In genomic region chr1:6686294-6686693, GRCh38 we compare ENCODE assay signal across 22 cellular contexts. TPM values are rescaled to one million over a fixed set of nuclear protein-coding genes. Genes with fewer than 3 reads are reported as not detected.
A peak's percentile ranks its signal among the peaks of the same experiment; 100 is the strongest.
DNase-seq lines count a peak whose midpoint lies in the region; ATAC-seq and TF ChIP-seq lines count a peak whose summit lies in the region.
"Had no signal": no experiment of that assay in that cellular context is flagged by ENCODE, and none has a peak within 500 bp of the region (broad histone marks: within the 10 kb centered on the region; RNA-seq: fewer than 3 reads in every experiment).

No MANE protein-coding gene starts in this region.

- no peak overlapping the region for H2AFZ ChIP-seq in ACC112 (ENCODE audit: low read length, unreplicated experiment)
- peak overlapping the region; percentile 15 for H2AFZ ChIP-seq in IMR-90 (replicated peaks; ENCODE audit: low read length, poor library complexity)

- peak overlapping the region; percentile 50; the same call in 1 of the 2 replicates for H3K9ac ChIP-seq in IMR-90 (ENCODE audit: low read depth, low read length)

- H3K79me1 ChIP-seq in IMR-90 (ENCODE audit: low read depth in 1 of 2, low read length in 2 of 2), result peaks cover 43 to 67% of the 10 kb centered on the region in 2 experiments

- H3K4me3 ChIP-seq in ACC112 (ENCODE audit: low read depth, low read length), result no peak overlapping the region
- no peak overlapping the region for H3K4me3 ChIP-seq in IMR-90 (ENCODE audit: insufficient read depth, low read depth, low read length)
- H3K4me3 ChIP-seq in ovary, result no peak overlapping the region
- H3K4me3 ChIP-seq: cardiac muscle cell, tibial artery had no signal

- H3K79me2 ChIP-seq in ACC112 (ENCODE audit: control insufficient read depth, insufficient read depth, low read length, unreplicated experiment), result peaks cover 48% of the 10 kb centered on the region

- ATAC-seq in IMR-90 (ENCODE audit: low read depth), result peak; percentile 77
- ATAC-seq: stimulated activated effector memory CD8-positive, alpha-beta T cell treated with anti-CD3 and anti-CD28 coated beads, Interleukin-12 subunit alpha, Interleukin-12 subunit beta, amount 100 ng/mL, for 72 hours; T-cell had no signal

- peak overlapping the region; percentile 98 for H4K91ac ChIP-seq in IMR-90 (ENCODE audit: insufficient read depth, low read depth, low read length)

- POLR2A ChIA-PET in IMR-90 (lab: Charles Lee; ENCODE audit: unreplicated experiment), result no interaction called here

- H3K14ac ChIP-seq in IMR-90 (replicated peaks; ENCODE audit: low read depth, low read length), result peak overlapping the region; percentile 95

- peak overlapping the region; percentile 77 to 88; a peak in 3 of 4 replicates for H4K8ac ChIP-seq in IMR-90 (ENCODE audit: low read depth in 2 of 2, low read length in 2 of 2)

- H3K27ac ChIP-seq in ACC112 (ENCODE audit: low read depth, low read length) (peak overlapping the region; percentile 25), IMR-90 (ENCODE audit: insufficient read depth, low read length) (peak overlapping the region; percentile 96), ovary (no peak overlapping the region)
- H3K27ac ChIP-seq: cardiac muscle cell, tibial artery had no signal

- peaks cover 13% of the 10 kb centered on the region for H3K9me1 ChIP-seq in IMR-90 (ENCODE audit: insufficient read depth, low read length)

- H3K4ac ChIP-seq in IMR-90 (ENCODE audit: low read depth, low read length), result peak overlapping the region; percentile 82

- H3K9me3 ChIP-seq in IMR-90 (ENCODE audit: control insufficient read depth, insufficient read depth, low read length) (no peaks in the 10 kb centered on the region), ovary (no peaks in the 10 kb centered on the region)
- H3K9me3 ChIP-seq: tibial artery had no signal

- H3K4me2 ChIP-seq in IMR-90 (ENCODE audit: low read depth, low read length), result peak overlapping the region; percentile 89

- peak overlapping the region; percentile 81 for H2BK15ac ChIP-seq in IMR-90 (ENCODE audit: low read depth, low read length)

- no TSS peak for BruUV-seq in IMR-90 (replicated peaks; lab: Mats Ljungman, UMichigan)

- H3K27me3 ChIP-seq in ACC112 (ENCODE audit: insufficient read depth, low read length), result no peaks in the 10 kb centered on the region
- no peaks in the 10 kb centered on the region for H3K27me3 ChIP-seq in IMR-90 (ENCODE audit: control insufficient read depth, insufficient read depth, low read length)
- H3K27me3 ChIP-seq in ovary, result no peaks in the 10 kb centered on the region
- H3K27me3 ChIP-seq: cardiac muscle cell, tibial artery had no signal

- H3K56ac ChIP-seq in IMR-90 (ENCODE audit: extremely low read depth, insufficient read depth, low read length), result peak overlapping the region; percentile 80

- in situ Hi-C loops in IMR-90 (cut with MboI; ENCODE audit: low sequenced_read_pairs), result no loop called here

- peaks cover 4% of the 10 kb centered on the region; the same call in 1 of the 2 replicates for H4K20me1 ChIP-seq in IMR-90 (ENCODE audit: insufficient read depth, low read length)

- TF ChIP-seq RAD21 in IMR-90 (IDR thresholded peaks at IDR 0.05; ENCODE audit: low read length), result no peak

- H3K36me3 ChIP-seq in ACC112 (ENCODE audit: insufficient read depth, low read length) (no peaks in the 10 kb centered on the region), IMR-90 (ENCODE audit: control insufficient read depth, insufficient read depth, low read length) (peaks cover 2% of the 10 kb centered on the region), ovary (no peaks in the 10 kb centered on the region)
- H3K36me3 ChIP-seq: cardiac muscle cell had no signal

- DNase-seq in IMR-90 (peak; percentile 50), erythroblast (lab: John Stamatoyannopoulos, UW) (peak; percentile 10 to 38), iris pigment epithelial cell (ENCODE audit: low read depth) (peak; percentile 15), UCSD-AML1 (lab: John Stamatoyannopoulos, UW; ENCODE audit: unreplicated experiment) (no peak), medulla oblongata (ENCODE audit: extremely low spot score) (no peak), ovary (no peak), foreskin melanocyte (no peak)
- DNase-seq: activated CD4-positive, alpha-beta memory T cell treated with anti-CD3 and anti-CD28 coated beads, Interleukin-2, amount 10 ng/mL, durations not matched to agents 7 days and 5 days; activated T-cell treated with anti-CD3 and anti-CD28 coated beads, Interleukin-2, amount 50 U/mL, for 48 hours; CD4-positive, alpha-beta T cell; DND-41; effector CD8-positive, alpha-beta T cell; immature natural killer cell; KBM-7; NCI-H1048; NCI-H82; occipital lobe; T-cell; tibial artery had no signal

- TF ChIP-seq CTCF in IMR-90 (conservative IDR thresholded peaks at IDR 0.05; ENCODE audit: low read depth, low read length), result no peak
- no peak for TF ChIP-seq CTCF in ovary (IDR thresholded peaks at IDR 0.05)

- H2AK5ac ChIP-seq in IMR-90 (ENCODE audit: low read depth, low read length), result peak overlapping the region; percentile 99

- peak overlapping the region; percentile 99 for H2BK20ac ChIP-seq in IMR-90 (ENCODE audit: low read depth, low read length)

- TF ChIP-seq EP300 in ovary (IDR thresholded peaks at IDR 0.05), result no peak

- TF ChIP-seq POLR2A in IMR-90 (IDR thresholded peaks at IDR 0.05; ENCODE audit: low read depth, low read length), result no peak
- no peak for TF ChIP-seq POLR2A in erythroblast (IDR thresholded peaks at IDR 0.05; ENCODE audit: low read length)
- TF ChIP-seq POLR2A in ovary (IDR thresholded peaks at IDR 0.05), result no peak

- intact Hi-C loops in IMR-90 (cut with micrococcal nuclease) (no loop called here), ovary (cut with DNase I) (no loop called here)

- CTCF ChIA-PET in IMR-90 (lab: Yijun Ruan, JAX), result no interaction called here

- H2AK9ac ChIP-seq in IMR-90 (replicated peaks; ENCODE audit: low read depth, low read length, poor library complexity), result peak overlapping the region; percentile 37

- H3K18ac ChIP-seq in IMR-90 (ENCODE audit: low read depth, low read length), result peak overlapping the region; percentile 87

- dilution Hi-C loops in IMR-90 (cut with HindIII; ENCODE audit: low sequenced_read_pairs, unreplicated experiment), result no loop called here

- peak overlapping the region; percentile 63 for H3K23ac ChIP-seq in IMR-90 (ENCODE audit: low read depth, low read length)

- H3K4me1 ChIP-seq in ACC112 (ENCODE audit: control insufficient read depth, insufficient read depth, low read length, unreplicated experiment), result peaks cover 29% of the 10 kb centered on the region
- H3K4me1 ChIP-seq in IMR-90 (ENCODE audit: control insufficient read depth, insufficient read depth, low read length), result peaks cover 13% of the 10 kb centered on the region
- no peaks in the 10 kb centered on the region for H3K4me1 ChIP-seq in ovary (ENCODE audit: insufficient read depth)
- H3K4me1 ChIP-seq: tibial artery had no signal

- H2BK120ac ChIP-seq in IMR-90 (ENCODE audit: low read depth, low read length), result peak overlapping the region; percentile 98

- H2BK5ac ChIP-seq in IMR-90 (ENCODE audit: low read depth, low read length, poor library complexity, severe bottlenecking), result peak overlapping the region; percentile 94

- H4K5ac ChIP-seq in IMR-90 (ENCODE audit: low read depth, low read length), result peak overlapping the region; percentile 90

TF ChIP-seq in IMR-90, 13 proteins besides CTCF, POLR2A, EP300 and RAD21:
- TF ChIP-seq NFE2L2 (IDR thresholded peaks at IDR 0.05; ENCODE audit: low read depth, low read length), result no peak; the same call in 1 of the 2 replicates
- no peak for TF ChIP-seq MAZ (IDR thresholded peaks at IDR 0.05; ENCODE audit: borderline replicate concordance, low read depth, low read length)
- no peak for TF ChIP-seq USF2 (IDR thresholded peaks at IDR 0.05; ENCODE audit: low read depth, low read length)
- TF ChIP-seq CEBPB (IDR thresholded peaks at IDR 0.05; ENCODE audit: low read depth, low read length), result 0 out of 2 replicates have a peak, but pooled peaks have one; percentile 12
- no peak for TF ChIP-seq RCOR1 (IDR thresholded peaks at IDR 0.05; ENCODE audit: insufficient replicate concordance, low read length)

RNA-seq across cellular contexts. Expression of gene DNAJC11, which starts 15.3 kb away (rescaled TPM):
- total RNA-seq in IMR-90 (2012; rRNA removed) (38.7 and 41.7 TPM in 2 replicates), ovary (10 to 100 TPM; 10.1 to 42.9 (median 37.1) TPM)
- polyA plus RNA-seq in IMR-90 (2012; rRNA removed) (47.8 and 48.5 TPM in 2 replicates), ovary (10 to 100 TPM; 18.8 to 94.5 TPM)
- 26.3 and 27.7 TPM in 2 replicates for polyA plus RNA-seq in IMR-90 (2012; cell fraction: cytosol; rRNA removed)
- polyA plus RNA-seq in IMR-90 (2012; cell fraction: nucleus; rRNA removed; ENCODE audit: low replicate concordance), result 81.9 and 90.2 TPM in 2 replicates

Comparison
In these comparisons a context has a peak if more than half of its experiments do, and no peak if none do; other contexts are left out.
1. H3K27ac ChIP-seq: peak in ACC112 (single experiment) and IMR-90 (single experiment); none in ovary (0 of 2).
2. DNase-seq: peak in IMR-90 (single experiment), erythroblast (2 of 2) and iris pigment epithelial cell (single experiment); none in UCSD-AML1 (single experiment), medulla oblongata (single experiment), ovary (0 of 5) and foreskin melanocyte (single experiment).